ENCODE assay signal across 11 cellular contexts in genomic region chr13:77752512-77753069, GRCh38. TPM values are rescaled to one million over a fixed set of nuclear protein-coding genes. Genes with fewer than 3 reads are reported as not detected.
A peak's percentile ranks its signal among the peaks of the same experiment; 100 is the strongest.
DNase-seq lines count a peak whose midpoint lies in the region; ATAC-seq, FAIRE-seq and TF ChIP-seq lines count a peak whose summit lies in the region.
"Had no signal": no experiment of that assay in that cellular context is flagged by ENCODE, and none has a peak within 500 bp of the region (broad histone marks: within the 10 kb centered on the region; RNA-seq: fewer than 3 reads in every experiment).

No MANE protein-coding gene starts in this region.

- no peaks in the 10 kb centered on the region for H3K4me1 ChIP-seq in tibial nerve
- H3K4me1 ChIP-seq: A549, SJCRH30 had no signal

- no peak for ATAC-seq in HG03108 (IDR thresholded peaks at IDR 0.05; ENCODE audit: unreplicated experiment)

- DNase-seq in D721Med (ENCODE audit: insufficient read length, low spot score) (no peak), NCI-H524 treated with DMSO at 0.1 percent for 48 hours (lab: John Stamatoyannopoulos, UW) (peak; percentile 57), tibial nerve (ENCODE audit: low spot score in 2 of 2) (no peak), DMS153 (lab: John Stamatoyannopoulos, UW) (no peak)
- DNase-seq: NCI-H2107, NCI-H446 treated with DMSO at 0.1 percent for 48 hours had no signal

- no peak overlapping the region for H3K4me3 ChIP-seq in tibial nerve
- H3K4me3 ChIP-seq: A549, SJCRH30 had no signal

- no peak for TF ChIP-seq CTCF in D721Med (IDR thresholded peaks at IDR 0.05; ENCODE audit: insufficient read depth, missing control alignments)
- no peak for TF ChIP-seq CTCF in tibial nerve (IDR thresholded peaks at IDR 0.05)

- H3K9me3 ChIP-seq in tibial nerve = no peaks in the 10 kb centered on the region
- H3K9me3 ChIP-seq: A549, SJCRH30 had no signal

- WGBS in tibial nerve, 2 donors = 57 to 76% methylated on average over 5 of the region's 5 CpGs

- peak; percentile 74 for FAIRE-seq in D721Med (lab: Jason Lieb, UNC)
- FAIRE-seq: A549 had no signal

- no peak for TF ChIP-seq EP300 in tibial nerve (IDR thresholded peaks at IDR 0.05)

- no peaks in the 10 kb centered on the region for H3K27me3 ChIP-seq in tibial nerve
- H3K27me3 ChIP-seq: SJCRH30 had no signal

- TF ChIP-seq POLR2A in tibial nerve (IDR thresholded peaks at IDR 0.05) = no peak

- no peaks in the 10 kb centered on the region for H3K36me3 ChIP-seq in tibial nerve
- H3K36me3 ChIP-seq: SJCRH30 had no signal

- peak overlapping the region; percentile 15 for H3K27ac ChIP-seq in cingulate gyrus (ENCODE audit: low read depth, low read length)
- H3K27ac ChIP-seq in temporal lobe (ENCODE audit: low read depth, low read length) = peak overlapping the region; percentile 58
- no peak overlapping the region for H3K27ac ChIP-seq in tibial nerve
- H3K27ac ChIP-seq: A549, SJCRH30 had no signal

RNA-seq across cellular contexts. Expression of gene SLAIN1, which starts 55.1 kb away (rescaled TPM):
- total RNA-seq in temporal lobe (289 TPM), tibial nerve (10 to 100 TPM in 1 of 4 donors, 1 to 10 TPM in 3; 2.8 to 13.5 (median 5.0) TPM)

Comparison
In these comparisons a context has a peak if more than half of its experiments do, and no peak if none do; other contexts are left out.
1. H3K27ac ChIP-seq: peak in cingulate gyrus (single experiment) and temporal lobe (single experiment); none in tibial nerve (0 of 4).
2. RNA of gene SLAIN1, which starts 55.1 kb away (total RNA-seq): 289 TPM in temporal lobe (single experiment); 2.8 to 13.5 TPM in tibial nerve; every median in the first group is over 10 times any median in the second.